33 cellular contexts compared by ENCODE assay signal in genomic region chr17:79857095-79857494, GRCh38.
"Had no signal": no experiment of that assay in that cellular context is flagged by ENCODE, and none has a peak within 500 bp of the region (broad histone marks: within the 10 kb centered on the region; RNA-seq: fewer than 3 reads in every experiment).

No MANE protein-coding gene starts in this region.

- H3K4me1 ChIP-seq: breast epithelium had no signal

- H3K27ac ChIP-seq: ascending aorta, breast epithelium, cardiac muscle cell, coronary artery, dorsolateral prefrontal cortex had no signal

- H3K36me3 Mint-ChIP-seq: activated CD4-positive, alpha-beta memory T cell treated with anti-CD3 and anti-CD28 coated beads for 36 hours; activated CD8-positive, alpha-beta memory T cell treated with anti-CD3 and anti-CD28 coated beads, Interleukin-2, amount 10 ng/mL, durations not matched to agents 7 days and 5 days; activated naive CD4-positive, alpha-beta T cell treated with anti-CD3 and anti-CD28 coated beads, Interleukin-2, amount 10 ng/mL, durations not matched to agents 7 days and 5 days; activated naive CD4-positive, alpha-beta T cell treated with anti-CD3 and anti-CD28 coated beads, Interleukin-2, amount 50 U/mL, for 72 hours; activated naive CD8-positive, alpha-beta T cell treated with anti-CD3 and anti-CD28 coated beads, Interleukin-2, amount 10 ng/mL, durations not matched to agents 7 days and 5 days; brain had no signal

- H3K27ac Mint-ChIP-seq: activated CD4-positive, alpha-beta memory T cell treated with anti-CD3 and anti-CD28 coated beads for 36 hours; activated CD4-positive, alpha-beta T cell treated with anti-CD3 and anti-CD28 coated beads for 36 hours; activated CD4-positive, alpha-beta T cell treated with anti-CD3 and anti-CD28 coated beads, Interleukin-2, amount 10 ng/mL, durations not matched to agents 24 days and 14 days; activated CD8-positive, alpha-beta memory T cell treated with anti-CD3 and anti-CD28 coated beads, Interleukin-2, amount 10 ng/mL, durations not matched to agents 7 days and 5 days; activated CD8-positive, alpha-beta T cell treated with anti-CD3 and anti-CD28 coated beads, Interleukin-2, amount 10 ng/mL, durations not matched to agents 7 days and 5 days; activated naive CD4-positive, alpha-beta T cell treated with anti-CD3 and anti-CD28 coated beads, Interleukin-2, amount 10 ng/mL, durations not matched to agents 7 days and 5 days; activated naive CD4-positive, alpha-beta T cell treated with anti-CD3 and anti-CD28 coated beads, Interleukin-2, amount 50 U/mL, for 72 hours; activated naive CD8-positive, alpha-beta T cell treated with anti-CD3 and anti-CD28 coated beads, Interleukin-2, amount 10 ng/mL, durations not matched to agents 7 days and 5 days; dendritic cell treated with granulocyte-macrophage colony-stimulating factor and Interleukin-4, amounts not matched to agents 40 ng/mL and 50 ng/mL, for 4 days; endodermal cell; T-helper 17 cell; T-helper 2 cell treated with Interferon-gamma antibody and Interleukin-4, amounts not matched to agents 5 μg/mL and 100 μg/mL, for 36 hours had no signal

- H3K36me3 ChIP-seq: ascending aorta, breast epithelium, cardiac muscle cell had no signal

- ATAC-seq: activated CD4-positive, alpha-beta T cell treated with anti-CD3 and anti-CD28 coated beads for 36 hours; activated CD8-positive, alpha-beta memory T cell treated with anti-CD3 and anti-CD28 coated beads, Interleukin-2, amount 10 ng/mL, durations not matched to agents 7 days and 5 days; activated CD8-positive, alpha-beta T cell treated with anti-CD3 and anti-CD28 coated beads, Interleukin-2, amount 10 ng/mL, durations not matched to agents 7 days and 5 days; activated naive CD4-positive, alpha-beta T cell treated with anti-CD3 and anti-CD28 coated beads, Interleukin-2, amount 50 U/mL, for 72 hours; esophagus mucosa; T-helper 17 cell had no signal

- H3K4me1 Mint-ChIP-seq: central memory CD8-positive, alpha-beta T cell; T-helper 17 cell had no signal

- H3K4me3 Mint-ChIP-seq: activated CD4-positive, alpha-beta memory T cell treated with anti-CD3 and anti-CD28 coated beads for 36 hours; activated CD4-positive, alpha-beta T cell treated with anti-CD3 and anti-CD28 coated beads for 36 hours; activated CD4-positive, alpha-beta T cell treated with anti-CD3 and anti-CD28 coated beads, Interleukin-2, amount 10 ng/mL, durations not matched to agents 24 days and 14 days; activated CD8-positive, alpha-beta memory T cell treated with anti-CD3 and anti-CD28 coated beads, Interleukin-2, amount 10 ng/mL, durations not matched to agents 7 days and 5 days; activated CD8-positive, alpha-beta T cell treated with anti-CD3 and anti-CD28 coated beads, Interleukin-2, amount 10 ng/mL, durations not matched to agents 7 days and 5 days; activated naive CD4-positive, alpha-beta T cell treated with anti-CD3 and anti-CD28 coated beads, Interleukin-2, amount 10 ng/mL, durations not matched to agents 7 days and 5 days; activated naive CD8-positive, alpha-beta T cell treated with anti-CD3 and anti-CD28 coated beads, Interleukin-2, amount 10 ng/mL, durations not matched to agents 7 days and 5 days; brain; central memory CD8-positive, alpha-beta T cell; dendritic cell treated with granulocyte-macrophage colony-stimulating factor and Interleukin-4, amounts not matched to agents 40 ng/mL and 50 ng/mL, for 4 days; endodermal cell; T-helper 17 cell; T-helper 2 cell treated with Interferon-gamma antibody and Interleukin-4, amounts not matched to agents 5 μg/mL and 100 μg/mL, for 36 hours had no signal

- FAIRE-seq: frontal cortex had no signal

- H3K9me3 Mint-ChIP-seq: activated CD4-positive, alpha-beta memory T cell treated with anti-CD3 and anti-CD28 coated beads for 36 hours; activated CD4-positive, alpha-beta T cell treated with anti-CD3 and anti-CD28 coated beads, Interleukin-2, amount 10 ng/mL, durations not matched to agents 24 days and 14 days; activated naive CD4-positive, alpha-beta T cell treated with anti-CD3 and anti-CD28 coated beads, Interleukin-2, amount 10 ng/mL, durations not matched to agents 7 days and 5 days; activated naive CD4-positive, alpha-beta T cell treated with anti-CD3 and anti-CD28 coated beads, Interleukin-2, amount 50 U/mL, for 72 hours; activated naive CD8-positive, alpha-beta T cell treated with anti-CD3 and anti-CD28 coated beads, Interleukin-2, amount 10 ng/mL, durations not matched to agents 7 days and 5 days; central memory CD8-positive, alpha-beta T cell; dendritic cell treated with granulocyte-macrophage colony-stimulating factor and Interleukin-4, amounts not matched to agents 40 ng/mL and 50 ng/mL, for 4 days; endodermal cell; T-helper 2 cell treated with Interferon-gamma antibody and Interleukin-4, amounts not matched to agents 5 μg/mL and 100 μg/mL, for 36 hours had no signal

- H3K9me3 ChIP-seq: ascending aorta, breast epithelium had no signal

- DNase-seq: activated CD4-positive, alpha-beta memory T cell treated with anti-CD3 and anti-CD28 coated beads for 36 hours; activated CD4-positive, alpha-beta T cell treated with anti-CD3 and anti-CD28 coated beads for 36 hours; activated CD4-positive, alpha-beta T cell treated with anti-CD3 and anti-CD28 coated beads, Interleukin-2, amount 10 ng/mL, durations not matched to agents 24 days and 14 days; activated CD4-positive, CD25-positive, alpha-beta regulatory T cell; activated CD4-positive, CD25-positive, alpha-beta regulatory T cell treated with anti-CD3 and anti-CD28 coated beads, Interleukin-2, amount 50 U/mL, for 72 hours; activated CD8-positive, alpha-beta memory T cell treated with anti-CD3 and anti-CD28 coated beads, Interleukin-2, amount 10 ng/mL, durations not matched to agents 7 days and 5 days; activated CD8-positive, alpha-beta memory T cell treated with anti-CD3 and anti-CD28 coated beads, Interleukin-2, amount 50 U/mL, for 4 hours; activated CD8-positive, alpha-beta T cell treated with anti-CD3 and anti-CD28 coated beads, Interleukin-2, amount 10 ng/mL, durations not matched to agents 7 days and 5 days; activated gamma-delta T cell; activated naive CD4-positive, alpha-beta T cell; activated naive CD4-positive, alpha-beta T cell treated with anti-CD3 and anti-CD28 coated beads, Interleukin-2, amount 10 ng/mL, durations not matched to agents 7 days and 5 days; activated naive CD8-positive, alpha-beta T cell treated with anti-CD3 and anti-CD28 coated beads, Interleukin-2, amount 10 ng/mL, durations not matched to agents 7 days and 5 days; activated T-cell treated with anti-CD3 and anti-CD28 coated beads, Interleukin-2, amount 50 U/mL, for 1 hour; activated T-cell treated with anti-CD3 and anti-CD28 coated beads, Interleukin-2, amount 50 U/mL, for 48 hours; dorsolateral prefrontal cortex; effector memory CD4-positive, alpha-beta T cell; endodermal cell; foreskin fibroblast; head of caudate nucleus; T-helper 1 cell; T-helper 17 cell; T1000 had no signal

- H3K4me3 ChIP-seq: ascending aorta, breast epithelium, cardiac muscle cell, coronary artery, dorsolateral prefrontal cortex had no signal

- H3K27me3 ChIP-seq: ascending aorta, cardiac muscle cell had no signal
